In the genomic region with DNA sequence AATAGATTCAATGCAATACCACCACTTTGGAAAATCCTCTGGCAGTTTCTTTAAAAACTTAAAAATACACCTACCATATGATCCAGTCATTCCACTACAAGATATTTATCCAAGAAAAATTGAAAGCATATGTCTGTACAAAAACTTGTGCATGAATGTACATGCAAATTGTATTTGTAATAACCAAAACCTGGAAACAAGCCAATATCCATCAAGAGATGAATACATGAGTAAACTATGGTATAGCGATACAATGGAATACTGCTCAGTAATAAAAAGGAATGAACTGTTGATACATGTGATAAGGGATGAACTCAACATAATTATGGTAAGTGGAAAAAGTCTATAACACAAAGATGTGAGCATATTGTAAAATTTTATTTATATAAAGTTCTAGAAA, we compare ENCODE assay signal across 23 cellular contexts.
A peak's percentile ranks its signal among the peaks of the same experiment; 100 is the strongest.
DNase-seq lines count a peak whose midpoint lies in the region; ATAC-seq, FAIRE-seq and TF ChIP-seq lines count a peak whose summit lies in the region.
"Had no signal": no experiment of that assay in that cellular context is flagged by ENCODE, and none has a peak within 500 bp of the region (broad histone marks: within the 10 kb centered on the region; RNA-seq: fewer than 3 reads in every experiment).

No MANE protein-coding gene starts in this region.

- no peaks in the 10 kb centered on the region for H3K27me3 Mint-ChIP-seq in CD8-positive, alpha-beta T cell (ENCODE audit: low read depth)
- H3K27me3 Mint-ChIP-seq: T-cell had no signal

- no peak for FAIRE-seq in keratinocyte (lab: Jason Lieb, UNC)
- FAIRE-seq: G401.6, GM19239 had no signal

- ATAC-seq in CD8-positive, alpha-beta T cell: no peak
- ATAC-seq in HG02973 (IDR thresholded peaks at IDR 0.05; ENCODE audit: unreplicated experiment): no peak
- ATAC-seq: Panc1, T-cell had no signal

- H3K9me1 ChIP-seq in keratinocyte (ENCODE audit: control insufficient read depth, extremely low read depth, insufficient read depth, low read length): no peaks in the 10 kb centered on the region

- no peaks in the 10 kb centered on the region for H4K20me1 ChIP-seq in keratinocyte (ENCODE audit: control insufficient read depth, extremely low read depth, insufficient read depth, low read length)
- H4K20me1 ChIP-seq: BLaER1 treated with 17β-estradiol and CSF1 and Interleukin-3, amounts not matched to agents 10 nM and 100 nM had no signal

- no peak overlapping the region for H3K27ac Mint-ChIP-seq in CD8-positive, alpha-beta T cell
- H3K27ac Mint-ChIP-seq: CD4-positive, alpha-beta memory T cell; T-cell had no signal

- no peak overlapping the region for H3K4me2 ChIP-seq in keratinocyte (ENCODE audit: control insufficient read depth, extremely low read depth, insufficient read depth, low read depth, low read length)
- H3K4me2 ChIP-seq: BLaER1 treated with 17β-estradiol and CSF1 and Interleukin-3, amounts not matched to agents 10 nM and 100 nM had no signal

- no peak for TF ChIP-seq CTCF in keratinocyte (optimal IDR thresholded peaks at IDR 0.05 in 1 of 3, IDR thresholded peaks at IDR 0.05 in 1 of 3, conservative IDR thresholded peaks at IDR 0.05 in 1 of 3; ENCODE audit: extremely low read depth in 1 of 3, insufficient read depth in 2 of 3, low read length in 3 of 3)
- no peak for TF ChIP-seq CTCF in CD8-positive, alpha-beta T cell (IDR thresholded peaks at IDR 0.05)

- H3K27me3 ChIP-seq in keratinocyte (ENCODE audit: control insufficient read depth, extremely low read depth, insufficient read depth, low read length): no peaks in the 10 kb centered on the region
- H3K27me3 ChIP-seq in CD8-positive, alpha-beta T cell (ENCODE audit: insufficient read depth, low read length): no peaks in the 10 kb centered on the region
- H3K27me3 ChIP-seq: BLaER1 treated with 17β-estradiol and CSF1 and Interleukin-3, amounts not matched to agents 10 nM and 100 nM; MG63 had no signal

- POLR2A ChIA-PET in CD8-positive, alpha-beta T cell (lab: Charles Lee): no interaction called here

- H3K9ac ChIP-seq in keratinocyte (ENCODE audit: control insufficient read depth, extremely low read depth, insufficient read depth, low read length): no peak overlapping the region
- H3K9ac ChIP-seq: BLaER1 treated with 17β-estradiol and CSF1 and Interleukin-3, amounts not matched to agents 10 nM and 100 nM had no signal

- no peaks in the 10 kb centered on the region for H3K79me2 ChIP-seq in keratinocyte (ENCODE audit: control insufficient read depth, insufficient read depth, low read length)

- no peaks in the 10 kb centered on the region for H3K9me3 ChIP-seq in keratinocyte (ENCODE audit: control insufficient read depth, low read depth, low read length)
- no peaks in the 10 kb centered on the region for H3K9me3 ChIP-seq in CD8-positive, alpha-beta T cell (ENCODE audit: low read length)
- H3K9me3 ChIP-seq: BLaER1 treated with 17β-estradiol and CSF1 and Interleukin-3, amounts not matched to agents 10 nM and 100 nM; MG63 had no signal

- H3K4me1 ChIP-seq in keratinocyte (ENCODE audit: control insufficient read depth, extremely low read depth, insufficient read depth, low read length): no peaks in the 10 kb centered on the region
- H3K4me1 ChIP-seq in CD8-positive, alpha-beta T cell (ENCODE audit: insufficient read depth, low read length): no peaks in the 10 kb centered on the region

- CTCF ChIA-PET in CD8-positive, alpha-beta T cell (lab: Charles Lee): no interaction called here

- DNase-seq in NCI-H146 (lab: John Stamatoyannopoulos, UW): peak; percentile 35
- DNase-seq in NCI-H146 treated with DMSO at 0.1 percent for 48 hours (lab: John Stamatoyannopoulos, UW; ENCODE audit: unreplicated experiment): no peak
- DNase-seq in NCI-H748 treated with DMSO at 0.1 percent for 48 hours (lab: John Stamatoyannopoulos, UW): peak; percentile 83
- DNase-seq in fibroblast of gingiva (ENCODE audit: low read depth): peak; percentile 14
- DNase-seq in keratinocyte (ENCODE audit: low read depth, low spot score): peak; percentile 11
- DNase-seq in CD8-positive, alpha-beta T cell: no peak
- no peak for DNase-seq in NCI-H526 treated with DMSO at 0.1 percent for 48 hours (lab: John Stamatoyannopoulos, UW)
- DNase-seq: 8988T; CD4-positive, alpha-beta memory T cell; DMS153; Kasumi-1; MG63; NCI-H1436; NCI-H2029; NCI-H446; NCI-H774; NK-92 treated with Interleukin-12 subunit alpha and Interleukin-12 subunit beta, amount 100 ng/mL, for 24 hours; T-cell had no signal

- no peak overlapping the region for H3K4me3 Mint-ChIP-seq in CD8-positive, alpha-beta T cell
- H3K4me3 Mint-ChIP-seq: T-cell had no signal

- no peaks in the 10 kb centered on the region for H3K4me1 Mint-ChIP-seq in CD8-positive, alpha-beta T cell (ENCODE audit: low read depth)
- H3K4me1 Mint-ChIP-seq: CD4-positive, alpha-beta memory T cell; T-cell had no signal

- H3K36me3 Mint-ChIP-seq in CD8-positive, alpha-beta T cell: no peaks in the 10 kb centered on the region
- H3K36me3 Mint-ChIP-seq: CD4-positive, alpha-beta memory T cell; T-cell had no signal

- intact Hi-C loops in CD8-positive, alpha-beta T cell (cut with DNase I, micrococcal nuclease): no loop called here

- no peaks in the 10 kb centered on the region for H3K36me3 ChIP-seq in keratinocyte (ENCODE audit: control insufficient read depth in 2 of 2, extremely low read depth in 1 of 2, insufficient read depth in 2 of 2, low read length in 2 of 2)
- no peaks in the 10 kb centered on the region for H3K36me3 ChIP-seq in CD8-positive, alpha-beta T cell (ENCODE audit: insufficient read depth, low read length)
- H3K36me3 ChIP-seq: BLaER1 treated with 17β-estradiol and CSF1 and Interleukin-3, amounts not matched to agents 10 nM and 100 nM; MG63 had no signal

- H3K9me3 Mint-ChIP-seq in CD8-positive, alpha-beta T cell: no peaks in the 10 kb centered on the region

- H3K27ac ChIP-seq in keratinocyte (ENCODE audit: control insufficient read depth, insufficient read depth, low read length): no peak overlapping the region
- H3K27ac ChIP-seq in CD8-positive, alpha-beta T cell (ENCODE audit: low read depth, low read length): no peak overlapping the region
- H3K27ac ChIP-seq: BLaER1 treated with 17β-estradiol and CSF1 and Interleukin-3, amounts not matched to agents 10 nM and 100 nM had no signal

- H3K4me3 ChIP-seq in keratinocyte (ENCODE audit: control insufficient read depth in 2 of 3, extremely low read depth in 1 of 3, insufficient read depth in 2 of 3, low read depth in 1 of 3, low read length in 3 of 3): no peak overlapping the region
- no peak overlapping the region for H3K4me3 ChIP-seq in CD8-positive, alpha-beta T cell (ENCODE audit: low read depth, low read length)
- H3K4me3 ChIP-seq: BLaER1 treated with 17β-estradiol and CSF1 and Interleukin-3, amounts not matched to agents 10 nM and 100 nM; MG63 had no signal

- no peak overlapping the region for H2AFZ ChIP-seq in keratinocyte (ENCODE audit: control insufficient read depth, low read length)

- dilution Hi-C loops in keratinocyte (cut with MboI; ENCODE audit: extremely low pct_ligation_motif_present, low sequenced_read_pairs): no loop called here

Comparison
In these comparisons a context has a peak if more than half of its experiments do, and no peak if none do; other contexts are left out.
1. DNase-seq: peak in NCI-H146 (single experiment), NCI-H748 treated with DMSO at 0.1 percent for 48 hours (single experiment), fibroblast of gingiva (single experiment) and keratinocyte (single experiment); none in NCI-H146 treated with DMSO at 0.1 percent for 48 hours (single experiment), CD8-positive, alpha-beta T cell (0 of 7) and NCI-H526 treated with DMSO at 0.1 percent for 48 hours (single experiment).